In the genomic region with DNA sequence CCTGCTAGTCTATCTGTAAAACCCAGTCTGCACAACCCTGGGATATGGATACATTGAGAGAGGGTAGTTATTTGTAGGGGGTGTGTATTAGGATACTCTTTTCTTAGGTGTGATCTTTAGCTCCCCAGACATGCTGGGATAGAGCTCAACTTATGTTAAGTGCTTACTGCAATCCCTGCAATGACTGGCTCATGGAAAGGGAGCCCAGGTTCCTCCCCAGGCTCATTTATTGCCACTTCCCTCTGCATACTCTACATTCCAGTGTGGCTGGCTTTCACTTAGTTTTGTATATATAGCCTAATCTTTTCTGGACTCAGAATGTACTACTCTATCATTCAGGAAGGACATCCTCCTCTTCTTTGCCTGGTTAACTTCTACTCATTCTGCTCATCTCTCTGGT, we compare ENCODE assay signal across 18 cellular contexts.
DNase-seq lines count a peak whose midpoint lies in the region; ATAC-seq and TF ChIP-seq lines count a peak whose summit lies in the region.
"Had no signal": no experiment of that assay in that cellular context is flagged by ENCODE, and none has a peak within 500 bp of the region (broad histone marks: within the 10 kb centered on the region; RNA-seq: fewer than 3 reads in every experiment).

No MANE protein-coding gene starts in this region.

- no peak overlapping the region for H3K9ac ChIP-seq in NT2/D1 (ENCODE audit: insufficient read length, low read depth)

- peaks cover 27% of the 10 kb centered on the region for H3K4me1 Mint-ChIP-seq in Caco-2 (ENCODE audit: low read depth, unreplicated experiment)
- no peaks in the 10 kb centered on the region for H3K4me1 Mint-ChIP-seq in stimulated activated memory B cell treated with anti-CD40 and anti-IgM and Interleukin-4, amounts not matched to agents 10 μg/mL and 1 μg/mL and 100 μg/mL, for 72 hours

- H3K4me1 ChIP-seq in Caco-2 (peaks cover 18% of the 10 kb centered on the region), NT2/D1 (ENCODE audit: insufficient read depth, insufficient read length) (no peaks in the 10 kb centered on the region), left lung (no peaks in the 10 kb centered on the region)
- H3K4me1 ChIP-seq: A549 had no signal

- POLR2A ChIA-PET in Caco-2 (lab: Charles Lee): interaction anchor here (0.5 kb wide), 1 partner anchor 509 kb away, joined by 6 read pairs; no protein-coding TSS in a partner anchor

- CTCF ChIA-PET in Caco-2 (lab: Charles Lee): interaction anchor here (0.6 kb wide), 1 partner anchor 628 kb away, joined by 3 read pairs; no protein-coding TSS in a partner anchor

- no peaks in the 10 kb centered on the region for H3K27me3 ChIP-seq in Caco-2 (replicated peaks; ENCODE audit: control insufficient read depth, insufficient read depth, low read length)
- no peaks in the 10 kb centered on the region for H3K27me3 ChIP-seq in NT2/D1 (ENCODE audit: insufficient read depth, insufficient read length)
- no peaks in the 10 kb centered on the region for H3K27me3 ChIP-seq in left lung

- H3K9me3 ChIP-seq in Caco-2 (no peaks in the 10 kb centered on the region; the same call in 1 of the 2 replicates), NT2/D1 (ENCODE audit: insufficient read depth, low read length) (no peaks in the 10 kb centered on the region), left lung (no peaks in the 10 kb centered on the region)
- H3K9me3 ChIP-seq: A549 had no signal

- peak; percentile 47 to 58 for DNase-seq in Caco-2
- DNase-seq in NT2/D1 (ENCODE audit: low read depth, low spot score): peak; percentile 39
- no peak for DNase-seq in left lung
- DNase-seq in NCI-H526 (lab: John Stamatoyannopoulos, UW): no peak
- no peak for DNase-seq in NCI-H128 (lab: John Stamatoyannopoulos, UW; ENCODE audit: unreplicated experiment)
- no peak for DNase-seq in LoVo (ENCODE audit: low spot score)
- DNase-seq: AML-193; Calu3; CD4-positive, alpha-beta T cell; DMS53; DND-41; EL; H9; IMR-90 had no signal

- no TSS peak for BruUV-seq in Caco-2 (replicated peaks; lab: Mats Ljungman, UMichigan)

- TF ChIP-seq CTCF in Caco-2 (IDR thresholded peaks at IDR 0.05; ENCODE audit: insufficient read depth in 1 of 2, low read depth in 1 of 2, low read length in 1 of 2, severe bottlenecking in 1 of 2, unreplicated experiment in 1 of 2) (no peak), left lung (IDR thresholded peaks at IDR 0.05) (no peak)

- no peak overlapping the region for H3K4me3 Mint-ChIP-seq in Caco-2 (ENCODE audit: unreplicated experiment)
- no peak overlapping the region for H3K4me3 Mint-ChIP-seq in stimulated activated memory B cell treated with anti-CD40 and anti-IgM and Interleukin-4, amounts not matched to agents 10 μg/mL and 1 μg/mL and 100 μg/mL, for 72 hours
- H3K4me3 Mint-ChIP-seq: CD4-positive, alpha-beta T cell; H9 had no signal

- peak; percentile 32 for ATAC-seq in left lung
- peak; percentile 27 for ATAC-seq in stimulated activated memory B cell treated with anti-CD40 and anti-IgM and Interleukin-4, amounts not matched to agents 10 μg/mL and 1 μg/mL and 100 μg/mL, for 72 hours
- ATAC-seq: A549 had no signal

- H3K27ac Mint-ChIP-seq in Caco-2 (ENCODE audit: unreplicated experiment): peak overlapping the region; percentile 29
- H3K27ac Mint-ChIP-seq in stimulated activated memory B cell treated with anti-CD40 and anti-IgM and Interleukin-4, amounts not matched to agents 10 μg/mL and 1 μg/mL and 100 μg/mL, for 72 hours: no peak overlapping the region
- H3K27ac Mint-ChIP-seq: CD4-positive, alpha-beta T cell; H9 had no signal

- no peak overlapping the region for H3K27ac ChIP-seq in left lung
- H3K27ac ChIP-seq: 22Rv1, A549, C4-2B had no signal

- intact Hi-C loops in Caco-2 (cut with micrococcal nuclease; ENCODE audit: unreplicated experiment) (loop anchor here (1.0 to 5.0 kb wide), 2 partner anchors 20 to 510 kb away; partner anchors contain the start of gene YARS2), left lung (cut with DNase I) (no loop called here)

- H3K36me3 Mint-ChIP-seq in Caco-2 (ENCODE audit: insufficient read depth, unreplicated experiment): no peaks in the 10 kb centered on the region
- H3K36me3 Mint-ChIP-seq in stimulated activated memory B cell treated with anti-CD40 and anti-IgM and Interleukin-4, amounts not matched to agents 10 μg/mL and 1 μg/mL and 100 μg/mL, for 72 hours: no peaks in the 10 kb centered on the region

- H3K4me3 ChIP-seq in Caco-2 (ENCODE audit: low read depth, low read length) (no peak overlapping the region), NT2/D1 (ENCODE audit: insufficient read length, low read depth) (no peak overlapping the region), left lung (no peak overlapping the region)
- H3K4me3 ChIP-seq: A549 had no signal

- peaks cover 21% of the 10 kb centered on the region for H3K9me3 Mint-ChIP-seq in Caco-2 (ENCODE audit: unreplicated experiment)
- peaks cover 7% of the 10 kb centered on the region for H3K9me3 Mint-ChIP-seq in stimulated activated memory B cell treated with anti-CD40 and anti-IgM and Interleukin-4, amounts not matched to agents 10 μg/mL and 1 μg/mL and 100 μg/mL, for 72 hours

- no peaks in the 10 kb centered on the region for H3K27me3 Mint-ChIP-seq in Caco-2 (ENCODE audit: insufficient read depth, unreplicated experiment)
- H3K27me3 Mint-ChIP-seq in stimulated activated memory B cell treated with anti-CD40 and anti-IgM and Interleukin-4, amounts not matched to agents 10 μg/mL and 1 μg/mL and 100 μg/mL, for 72 hours: no peaks in the 10 kb centered on the region
- H3K27me3 Mint-ChIP-seq: CD4-positive, alpha-beta T cell had no signal

- H3K36me3 ChIP-seq in Caco-2 (ENCODE audit: control insufficient read depth, insufficient read depth, low read length) (no peaks in the 10 kb centered on the region), NT2/D1 (ENCODE audit: insufficient read depth, insufficient read length, low read length) (no peaks in the 10 kb centered on the region), left lung (no peaks in the 10 kb centered on the region)

Comparison
In these comparisons a context has a peak if more than half of its experiments do, and no peak if none do; other contexts are left out.
1. DNase-seq: peak in Caco-2 (2 of 2) and NT2/D1 (single experiment); none in left lung (0 of 2), NCI-H526 (0 of 2), NCI-H128 (single experiment) and LoVo (single experiment).